In genomic region chr15:79922512-79923067, GRCh38 we compare ENCODE assay signal across 8 cellular contexts. TPM values are rescaled to one million over a fixed set of nuclear protein-coding genes. Genes with fewer than 3 reads are reported as not detected.
A peak's percentile ranks its signal among the peaks of the same experiment; 100 is the strongest.
DNase-seq lines count a peak whose midpoint lies in the region; ATAC-seq, FAIRE-seq and TF ChIP-seq lines count a peak whose summit lies in the region.

No MANE protein-coding gene starts in this region.

- POLR2A ChIA-PET in OCI-LY7 (lab: Charles Lee) = interaction anchor here (0.9 to 3.8 kb wide), 13 partner anchors 9 to 239 kb away, joined by 3 to 22 read pairs (median 3); partner anchors contain the start of gene MTHFS

- H3K4me3 ChIP-seq in OCI-LY7 (ENCODE audit: low read depth, low read length, poor library complexity, severe bottlenecking) (peak overlapping the region; percentile 84), epithelial cell of esophagus (ENCODE audit: low read length) (peak overlapping the region; percentile 53), parathyroid adenoma (ENCODE audit: low read depth, low read length) (peak overlapping the region; percentile 88)

- H2AFZ ChIP-seq in OCI-LY7 (ENCODE audit: low read length) (no peak overlapping the region), parathyroid adenoma (peak overlapping the region; percentile 96)

- no peak for ATAC-seq in GM19324 (IDR thresholded peaks at IDR 0.05; ENCODE audit: low FRiP score, unreplicated experiment)

- CTCF ChIA-PET in OCI-LY7 (lab: Charles Lee; ENCODE audit: unreplicated experiment) = interaction anchor here (1.0 kb wide), 1 partner anchor 16 kb away, joined by 3 read pairs; no protein-coding TSS in a partner anchor

- TF ChIP-seq CTCF in OCI-LY7 (conservative IDR thresholded peaks at IDR 0.05; ENCODE audit: low read length) (no peak), epithelial cell of esophagus (IDR thresholded peaks at IDR 0.05; ENCODE audit: insufficient read depth, low read depth, low read length, missing control alignments) (no peak), parathyroid adenoma (IDR thresholded peaks at IDR 0.05) (no peak)

- no TSS peak for BruUV-seq in OCI-LY7 (replicated peaks; lab: Mats Ljungman, UMichigan)

- no peaks in the 10 kb centered on the region for H3K27me3 ChIP-seq in parathyroid adenoma (ENCODE audit: control insufficient read depth, insufficient read depth, low read length)

- no peaks in the 10 kb centered on the region for H3K9me2 ChIP-seq in OCI-LY7 (ENCODE audit: insufficient read depth, low read length)

- H3K9ac ChIP-seq in parathyroid adenoma = no peak overlapping the region

- DNase-seq in G401 (ENCODE audit: low spot score) (peak; percentile 22), OCI-LY7 (ENCODE audit: low spot score) (no peak), epithelial cell of esophagus (ENCODE audit: low read depth) (peak; percentile 8), urothelium cell line (ENCODE audit: low spot score) (no peak), NCI-H1417 (lab: John Stamatoyannopoulos, UW) (no peak)
- DNase-seq in activated CD8-positive, alpha-beta memory T cell treated with anti-CD3 and anti-CD28 coated beads, Interleukin-2, amount 50 U/mL, for 48 hours = no peak

- H3K4me2 ChIP-seq in OCI-LY7 (ENCODE audit: low read length) (peak overlapping the region; percentile 85), parathyroid adenoma (ENCODE audit: low read length) (peak overlapping the region; percentile 80)

- intact Hi-C loops in OCI-LY7 (cut with micrococcal nuclease; ENCODE audit: unreplicated experiment) = loop anchor here (2.0 to 5.0 kb wide), 5 partner anchors 26 to 230 kb away; partner anchors contain the start of genes FAH, MTHFS and ZFAND6

- H3K36me3 ChIP-seq in OCI-LY7 (ENCODE audit: insufficient read depth, low read length) (peaks cover 48% of the 10 kb centered on the region), parathyroid adenoma (ENCODE audit: control insufficient read depth, insufficient read depth, low read length) (no peaks in the 10 kb centered on the region)

- peaks cover 17% of the 10 kb centered on the region for H3K4me1 ChIP-seq in OCI-LY7 (ENCODE audit: insufficient read depth, low read length, poor library complexity, severe bottlenecking)
- no peaks in the 10 kb centered on the region for H3K4me1 ChIP-seq in parathyroid adenoma

- H3K79me2 ChIP-seq in OCI-LY7 (ENCODE audit: insufficient read depth, low read depth, low read length) (peaks cover 29% of the 10 kb centered on the region), parathyroid adenoma (no peaks in the 10 kb centered on the region)

- H3K27ac ChIP-seq in OCI-LY7 (ENCODE audit: low read depth, low read length, poor library complexity, severe bottlenecking) (peak overlapping the region; percentile 86), parathyroid adenoma (peak overlapping the region; percentile 92)

- in situ Hi-C loops in G401 (cut with HindIII; ENCODE audit: low sequenced_read_pairs) = no loop called here

- no peak for FAIRE-seq in urothelium cell line (lab: Jason Lieb, UNC)

- H4K20me1 ChIP-seq in OCI-LY7 (ENCODE audit: insufficient read depth, low read length) = no peaks in the 10 kb centered on the region

- H3K9me3 ChIP-seq in OCI-LY7 (ENCODE audit: low read length) (peaks cover 44% of the 10 kb centered on the region), parathyroid adenoma (ENCODE audit: control insufficient read depth, low read length) (no peaks in the 10 kb centered on the region)

RNA-seq across cellular contexts. Expression of gene MTHFS, which starts 25.8 kb away (rescaled TPM):
- total RNA-seq in G401 (2014; rRNA removed; shearing (Covaris generic)) = 83.6 and 92.9 TPM in 2 replicates
- total RNA-seq in OCI-LY7 (2014; rRNA removed; shearing (Covaris generic)) = 12.4 and 16.4 TPM in 2 replicates
- 26.5 and 32.3 TPM in 2 replicates for total RNA-seq in OCI-LY7 (2022)

RNA-seq across cellular contexts. Expression of gene BCL2A1, which starts 48.4 kb away (rescaled TPM):
- total RNA-seq in G401 (2014; rRNA removed; shearing (Covaris generic)) = not detected in 2 replicates
- 0.85 and 2.2 TPM in 2 replicates for total RNA-seq in OCI-LY7 (2014; rRNA removed; shearing (Covaris generic))
- 2.3 and 4.5 TPM in 2 replicates for total RNA-seq in OCI-LY7 (2022)

Comparison
In these comparisons a context has a peak if more than half of its experiments do, and no peak if none do; other contexts are left out.
1. DNase-seq: peak in G401 (single experiment) and epithelial cell of esophagus (single experiment); none in OCI-LY7 (single experiment), urothelium cell line (single experiment), activated CD8-positive, alpha-beta memory T cell treated with anti-CD3 and anti-CD28 coated beads, Interleukin-2, amount 50 U/mL, for 48 hours (single experiment) and NCI-H1417 (0 of 3).
2. Peak in every context shown above with its lines, with median percentiles within 50 percentile points of each other: H3K4me3 ChIP-seq.